7 cellular contexts compared by ENCODE assay signal in genomic region chr2:64865831-64866146, GRCh38.
DNase-seq lines count a peak whose midpoint lies in the region; ATAC-seq and TF ChIP-seq lines count a peak whose summit lies in the region.

No MANE protein-coding gene starts in this region.

- TF ChIP-seq POLR2A in HCT116 (IDR thresholded peaks at IDR 0.05; ENCODE audit: borderline replicate concordance, extremely low read depth, insufficient read depth, insufficient read length), result no peak

- no TSS peak for BruUV-seq in HCT116 (replicated peaks; lab: Mats Ljungman, UMichigan)

- ATAC-seq in HCT116 (no peak), HG03175 (IDR thresholded peaks at IDR 0.05; ENCODE audit: unreplicated experiment) (no peak), HG03442 (IDR thresholded peaks at IDR 0.05; ENCODE audit: unreplicated experiment) (no peak)
- ATAC-seq in stimulated activated memory B cell treated with anti-CD40 and anti-IgM and Interleukin-4, amounts not matched to agents 10 μg/mL and 1 μg/mL and 100 μg/mL, for 72 hours, result no peak

- H3K9me3 ChIP-seq in HCT116 (ENCODE audit: control insufficient read depth in 1 of 2, insufficient read depth in 1 of 2, low read depth in 1 of 2, low read length in 2 of 2) (peaks cover 0 to 11% of the 10 kb centered on the region in 2 experiments; a peak in 1 of 4 replicates), SK-N-MC (ENCODE audit: low read depth, low read length) (no peaks in the 10 kb centered on the region)

- no peak for TF ChIP-seq RAD21 in HCT116 (IDR thresholded peaks at IDR 0.05; ENCODE audit: low read depth)

- H3K79me2 ChIP-seq in HCT116 (ENCODE audit: insufficient read depth, low read length), result no peaks in the 10 kb centered on the region

- DNase-seq in HCT116 (ENCODE audit: low read depth, low spot score), result no peak
- DNase-seq in SK-N-MC (ENCODE audit: low read depth, low spot score), result no peak
- DNase-seq in glutamatergic neuron, result no peak
- no peak for DNase-seq in middle frontal gyrus (ENCODE audit: extremely low spot score, low spot score)

- peak overlapping the region; percentile 97 for H3K4me2 ChIP-seq in HCT116 (ENCODE audit: low read length)

- H3K36me3 Mint-ChIP-seq in glutamatergic neuron (ENCODE audit: unreplicated experiment), result no peaks in the 10 kb centered on the region
- H3K36me3 Mint-ChIP-seq in stimulated activated memory B cell treated with anti-CD40 and anti-IgM and Interleukin-4, amounts not matched to agents 10 μg/mL and 1 μg/mL and 100 μg/mL, for 72 hours, result no peaks in the 10 kb centered on the region

- intact Hi-C loops in HCT116 (cut with micrococcal nuclease), result loop anchor here (1.0 to 2.0 kb wide), 4 partner anchors 114 to 343 kb away; no protein-coding TSS in a partner anchor

- H3K9me3 Mint-ChIP-seq in glutamatergic neuron (ENCODE audit: unreplicated experiment), result peaks cover 7% of the 10 kb centered on the region
- H3K9me3 Mint-ChIP-seq in stimulated activated memory B cell treated with anti-CD40 and anti-IgM and Interleukin-4, amounts not matched to agents 10 μg/mL and 1 μg/mL and 100 μg/mL, for 72 hours, result no peaks in the 10 kb centered on the region

- no peaks in the 10 kb centered on the region for H4K20me1 ChIP-seq in HCT116 (ENCODE audit: insufficient read depth)

- POLR2A ChIA-PET in HCT116 (lab: Charles Lee), result no interaction called here

- peaks cover 12 to 65% of the 10 kb centered on the region in 2 experiments; a peak in 3 of 4 replicates for H3K4me1 ChIP-seq in HCT116 (ENCODE audit: control insufficient read depth in 1 of 2, insufficient read depth in 2 of 2, low read length in 2 of 2)

- peak overlapping the region in 1 of 2 experiments; percentile 64; a peak in 1 of 4 replicates for H3K4me3 ChIP-seq in HCT116 (replicated peaks in 1 of 2; ENCODE audit: low read depth in 1 of 2, low read length in 2 of 2)
- H3K4me3 ChIP-seq in SK-N-MC, result peak overlapping the region; percentile 61

- H3K27me3 Mint-ChIP-seq in glutamatergic neuron (ENCODE audit: unreplicated experiment), result peaks cover 6% of the 10 kb centered on the region
- no peaks in the 10 kb centered on the region for H3K27me3 Mint-ChIP-seq in stimulated activated memory B cell treated with anti-CD40 and anti-IgM and Interleukin-4, amounts not matched to agents 10 μg/mL and 1 μg/mL and 100 μg/mL, for 72 hours

- no peak overlapping the region for H3K27ac Mint-ChIP-seq in glutamatergic neuron (ENCODE audit: unreplicated experiment)
- H3K27ac Mint-ChIP-seq in stimulated activated memory B cell treated with anti-CD40 and anti-IgM and Interleukin-4, amounts not matched to agents 10 μg/mL and 1 μg/mL and 100 μg/mL, for 72 hours, result no peak overlapping the region

- peaks cover 3% of the 10 kb centered on the region for H3K4me1 Mint-ChIP-seq in glutamatergic neuron (ENCODE audit: low read depth, unreplicated experiment)
- H3K4me1 Mint-ChIP-seq in stimulated activated memory B cell treated with anti-CD40 and anti-IgM and Interleukin-4, amounts not matched to agents 10 μg/mL and 1 μg/mL and 100 μg/mL, for 72 hours, result peaks cover 9% of the 10 kb centered on the region

- peak overlapping the region; percentile 96 for H2AFZ ChIP-seq in HCT116 (ENCODE audit: low read depth, low read length, poor library complexity, severe bottlenecking)

- RAD21 ChIA-PET in HCT116 (lab: Charles Lee; ENCODE audit: low non-redundant PET in 1 of 2, low total read pairs in 2 of 2, uncharacterized antibody in 2 of 2, unreplicated experiment in 2 of 2), result no interaction called here

- H3K9me2 ChIP-seq in HCT116 (ENCODE audit: insufficient read depth), result no peaks in the 10 kb centered on the region

- CTCF ChIA-PET in HCT116 (lab: Charles Lee), result no interaction called here

- TF ChIP-seq CTCF in HCT116 (IDR thresholded peaks at IDR 0.05 in 2 of 3, conservative IDR thresholded peaks at IDR 0.05 in 1 of 3; ENCODE audit: borderline replicate concordance in 1 of 3, insufficient read depth in 1 of 3, low read depth in 2 of 3, low read length in 2 of 3) (no peak; a peak in 1 of 6 replicates), glutamatergic neuron (IDR thresholded peaks at IDR 0.05; ENCODE audit: partially characterized antibody, unreplicated experiment) (peak; percentile 32)

- H3K27me3 ChIP-seq in HCT116 (ENCODE audit: insufficient read depth, low read length), result no peaks in the 10 kb centered on the region

- H3K9ac ChIP-seq in HCT116 (ENCODE audit: low read length) (peak overlapping the region; percentile 75; the same call in 1 of the 2 replicates), SK-N-MC (ENCODE audit: insufficient read length) (no peak overlapping the region)

- H3K27ac ChIP-seq in HCT116 (ENCODE audit: low read depth, low read length) (no peak overlapping the region), SK-N-MC (no peak overlapping the region)

- H3K36me3 ChIP-seq in HCT116 (ENCODE audit: control insufficient read depth in 1 of 2, insufficient read depth in 2 of 2, low read length in 2 of 2) (no peaks in the 10 kb centered on the region), SK-N-MC (ENCODE audit: insufficient read depth, low read length) (no peaks in the 10 kb centered on the region)

- no peak overlapping the region for H3K4me3 Mint-ChIP-seq in glutamatergic neuron (ENCODE audit: unreplicated experiment)
- peak overlapping the region; percentile 64 for H3K4me3 Mint-ChIP-seq in stimulated activated memory B cell treated with anti-CD40 and anti-IgM and Interleukin-4, amounts not matched to agents 10 μg/mL and 1 μg/mL and 100 μg/mL, for 72 hours

TF ChIP-seq in HCT116, 20 proteins besides CTCF, POLR2A, EP300 and RAD21:
- no peak for TF ChIP-seq ZFX (IDR thresholded peaks at IDR 0.05)
- TF ChIP-seq TCF7L2 (IDR thresholded peaks at IDR 0.05; ENCODE audit: borderline replicate concordance, extremely low read depth, insufficient read depth, insufficient read length), result no peak
- TF ChIP-seq ELF1 (IDR thresholded peaks at IDR 0.05; ENCODE audit: borderline replicate concordance, low read depth), result no peak
- no peak for TF ChIP-seq ZNF274 (IDR thresholded peaks at IDR 0.05; ENCODE audit: low read depth, low read length)
- no peak for TF ChIP-seq EZH2phosphoT487 (IDR thresholded peaks at IDR 0.05; ENCODE audit: borderline replicate concordance)
- no peak for TF ChIP-seq CEBPB (IDR thresholded peaks at IDR 0.05; ENCODE audit: low read depth)
- TF ChIP-seq EGR1 (IDR thresholded peaks at IDR 0.05; ENCODE audit: low read depth), result no peak
- TF ChIP-seq SP1 (IDR thresholded peaks at IDR 0.05; ENCODE audit: low read depth), result no peak
- no peak for TF ChIP-seq YY1 (IDR thresholded peaks at IDR 0.05; ENCODE audit: extremely low read depth, insufficient replicate concordance, low read depth, low read length)
- TF ChIP-seq SRF (IDR thresholded peaks at IDR 0.05; ENCODE audit: low read depth), result no peak
